Comparison of ENCODE assay signal across 19 cellular contexts in the genomic region with DNA sequence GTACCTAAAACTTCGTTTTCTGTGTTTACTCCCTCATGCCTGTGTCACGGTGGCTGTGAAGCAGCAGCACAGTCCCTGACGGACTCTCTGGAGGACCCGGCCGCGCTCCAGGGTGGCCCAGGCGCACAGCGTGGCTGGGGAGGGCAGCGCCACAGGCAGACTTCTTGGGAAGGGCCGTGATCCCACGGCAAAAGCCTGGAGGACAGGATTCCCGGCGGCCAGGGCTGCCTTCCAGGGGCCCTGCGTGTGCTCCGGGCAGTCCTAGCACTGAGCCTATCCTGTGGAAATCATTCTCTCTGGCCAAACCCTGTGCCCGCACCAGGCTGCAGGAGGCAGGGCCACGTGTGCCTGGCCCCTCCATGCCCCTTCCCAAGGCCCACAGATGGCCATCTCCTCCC.
DNase-seq lines count a peak whose midpoint lies in the region; ATAC-seq and TF ChIP-seq lines count a peak whose summit lies in the region.
"Had no signal": no experiment of that assay in that cellular context is flagged by ENCODE, and none has a peak within 500 bp of the region (broad histone marks: within the 10 kb centered on the region; RNA-seq: fewer than 3 reads in every experiment).

No MANE protein-coding gene starts in this region.

- no peak overlapping the region for H3K9ac ChIP-seq in DND-41 (ENCODE audit: low read depth, low read length)

- H3K9me3 Mint-ChIP-seq in activated naive CD8-positive, alpha-beta T cell (ENCODE audit: low read depth) = no peaks in the 10 kb centered on the region
- no peaks in the 10 kb centered on the region for H3K9me3 Mint-ChIP-seq in activated naive CD8-positive, alpha-beta T cell treated with anti-CD3 and anti-CD28 coated beads, Interleukin-2, amount 50 U/mL, for 24 hours
- no peaks in the 10 kb centered on the region for H3K9me3 Mint-ChIP-seq in central memory CD8-positive, alpha-beta T cell
- no peaks in the 10 kb centered on the region for H3K9me3 Mint-ChIP-seq in naive thymus-derived CD8-positive, alpha-beta T cell
- H3K9me3 Mint-ChIP-seq: HFFc6 had no signal

- peak overlapping the region; percentile 34 for H3K27ac Mint-ChIP-seq in activated naive CD8-positive, alpha-beta T cell
- no peak overlapping the region for H3K27ac Mint-ChIP-seq in activated naive CD8-positive, alpha-beta T cell treated with anti-CD3 and anti-CD28 coated beads, Interleukin-2, amount 50 U/mL, for 24 hours
- H3K27ac Mint-ChIP-seq in central memory CD8-positive, alpha-beta T cell (ENCODE audit: low read depth) = peak overlapping the region; percentile 10
- H3K27ac Mint-ChIP-seq in naive thymus-derived CD8-positive, alpha-beta T cell = peak overlapping the region in 9 of 10 donors; percentile 25 to 88 (median 58)
- H3K27ac Mint-ChIP-seq: HFFc6 had no signal

- no peak overlapping the region for H3K4me2 ChIP-seq in DND-41 (ENCODE audit: insufficient read depth, low read length)

- H3K4me1 Mint-ChIP-seq in activated naive CD8-positive, alpha-beta T cell (ENCODE audit: low read depth) = peaks cover 29% of the 10 kb centered on the region
- H3K4me1 Mint-ChIP-seq in activated naive CD8-positive, alpha-beta T cell treated with anti-CD3 and anti-CD28 coated beads, Interleukin-2, amount 50 U/mL, for 24 hours = peaks cover 16% of the 10 kb centered on the region
- peaks cover 41% of the 10 kb centered on the region for H3K4me1 Mint-ChIP-seq in central memory CD8-positive, alpha-beta T cell
- H3K4me1 Mint-ChIP-seq in naive thymus-derived CD8-positive, alpha-beta T cell = peaks cover 23 to 44% (median 37%) of the 10 kb centered on the region in 4 donors

- no peak overlapping the region for H3K4me3 Mint-ChIP-seq in activated naive CD8-positive, alpha-beta T cell
- H3K4me3 Mint-ChIP-seq in activated naive CD8-positive, alpha-beta T cell treated with anti-CD3 and anti-CD28 coated beads, Interleukin-2, amount 50 U/mL, for 24 hours = no peak overlapping the region
- H3K4me3 Mint-ChIP-seq in central memory CD8-positive, alpha-beta T cell = no peak overlapping the region
- peak overlapping the region in 1 of 10 donors; percentile 29 for H3K4me3 Mint-ChIP-seq in naive thymus-derived CD8-positive, alpha-beta T cell
- H3K4me3 Mint-ChIP-seq: HFFc6 had no signal

- H3K27me3 Mint-ChIP-seq in activated naive CD8-positive, alpha-beta T cell = no peaks in the 10 kb centered on the region
- H3K27me3 Mint-ChIP-seq in activated naive CD8-positive, alpha-beta T cell treated with anti-CD3 and anti-CD28 coated beads, Interleukin-2, amount 50 U/mL, for 24 hours = no peaks in the 10 kb centered on the region
- no peaks in the 10 kb centered on the region for H3K27me3 Mint-ChIP-seq in central memory CD8-positive, alpha-beta T cell
- no peaks in the 10 kb centered on the region for H3K27me3 Mint-ChIP-seq in naive thymus-derived CD8-positive, alpha-beta T cell

- no peak for TF ChIP-seq CTCF in DND-41 (IDR thresholded peaks at IDR 0.05; ENCODE audit: borderline replicate concordance, extremely low read depth, low read length, poor library complexity, severe bottlenecking)

- no peak overlapping the region for H2AFZ ChIP-seq in DND-41 (ENCODE audit: low read depth, low read length)

- TF ChIP-seq POLR2A in erythroblast (IDR thresholded peaks at IDR 0.05; ENCODE audit: low read length) = no peak

- POLR2A ChIA-PET in naive thymus-derived CD8-positive, alpha-beta T cell (lab: Charles Lee) = no interaction called here

- H3K27me3 ChIP-seq in DND-41 (ENCODE audit: insufficient read depth, low read length, poor library complexity) = no peaks in the 10 kb centered on the region

- H4K20me1 ChIP-seq in DND-41 (ENCODE audit: insufficient read depth, low read length) = peaks cover 8% of the 10 kb centered on the region

- no peaks in the 10 kb centered on the region for H3K9me3 ChIP-seq in DND-41 (ENCODE audit: insufficient read depth, low read length, severe bottlenecking)

- no peaks in the 10 kb centered on the region for H3K79me2 ChIP-seq in DND-41 (ENCODE audit: insufficient read depth, low read length)

- no peak for ATAC-seq in activated naive CD8-positive, alpha-beta T cell treated with anti-CD3 and anti-CD28 coated beads, Interleukin-2, amount 50 U/mL, for 24 hours
- ATAC-seq in DND-41 (ENCODE audit: insufficient read depth, low read depth) (no peak), HG03095 (IDR thresholded peaks at IDR 0.05; ENCODE audit: unreplicated experiment) (no peak)
- no peak for ATAC-seq in central memory CD8-positive, alpha-beta T cell (replicated peaks; ENCODE audit: extremely low read depth, poor library complexity, severe bottlenecking)
- ATAC-seq in naive thymus-derived CD8-positive, alpha-beta T cell = no peak
- ATAC-seq: K562 had no signal

- peak overlapping the region; percentile 78 for H3K27ac ChIP-seq in DND-41 (ENCODE audit: low read length)
- H3K27ac ChIP-seq: SK-N-MC had no signal

- peaks cover 4% of the 10 kb centered on the region for H3K36me3 Mint-ChIP-seq in activated naive CD8-positive, alpha-beta T cell
- no peaks in the 10 kb centered on the region for H3K36me3 Mint-ChIP-seq in activated naive CD8-positive, alpha-beta T cell treated with anti-CD3 and anti-CD28 coated beads, Interleukin-2, amount 50 U/mL, for 24 hours (ENCODE audit: low read depth)
- peaks cover 7% of the 10 kb centered on the region for H3K36me3 Mint-ChIP-seq in central memory CD8-positive, alpha-beta T cell (ENCODE audit: insufficient read depth)
- peaks cover 0 to 5% (median 3%) of the 10 kb centered on the region in 3 donors for H3K36me3 Mint-ChIP-seq in naive thymus-derived CD8-positive, alpha-beta T cell

- DNase-seq in activated naive CD8-positive, alpha-beta T cell treated with anti-CD3 and anti-CD28 coated beads, Interleukin-2, amount 50 U/mL, for 24 hours = no peak
- DNase-seq in DND-41 (no peak), erythroblast (lab: John Stamatoyannopoulos, UW) (no peak), NCI-H1417 (lab: John Stamatoyannopoulos, UW) (no peak)
- no peak for DNase-seq in central memory CD8-positive, alpha-beta T cell (ENCODE audit: low spot score in 2 of 2)
- no peak for DNase-seq in naive thymus-derived CD8-positive, alpha-beta T cell
- DNase-seq: C1 segment of cervical spinal cord, DMS 273 treated with DMSO at 0.1 percent for 48 hours, HFFc6, NCI-H1105, NCI-H187, NCI-H2107, NCI-H510A, NCI-H748 treated with DMSO at 0.1 percent for 48 hours, SHP77 had no signal

- H3K4me1 ChIP-seq in DND-41 (ENCODE audit: insufficient read depth, low read length) = peaks cover 29% of the 10 kb centered on the region

- H3K36me3 ChIP-seq in DND-41 (ENCODE audit: insufficient read depth, low read length) = peaks cover 20% of the 10 kb centered on the region

- H3K4me3 ChIP-seq in DND-41 (ENCODE audit: low read depth in 1 of 2, low read length in 2 of 2) = no peak overlapping the region
- H3K4me3 ChIP-seq: K562, SK-N-MC had no signal
